ENCODE assay signal across 10 cellular contexts in genomic region chr3:119580148-119580760, GRCh38. TPM values are rescaled to one million over a fixed set of nuclear protein-coding genes. Genes with fewer than 3 reads are reported as not detected.
A peak's percentile ranks its signal among the peaks of the same experiment; 100 is the strongest.
DNase-seq lines count a peak whose midpoint lies in the region; ATAC-seq and TF ChIP-seq lines count a peak whose summit lies in the region.
"Had no signal": no experiment of that assay in that cellular context is flagged by ENCODE, and none has a peak within 500 bp of the region (broad histone marks: within the 10 kb centered on the region; RNA-seq: fewer than 3 reads in every experiment).

No MANE protein-coding gene starts in this region.

- H3K79me2 ChIP-seq in Karpas-422 (ENCODE audit: low read length): no peaks in the 10 kb centered on the region

- H3K4me1 Mint-ChIP-seq in brain: peaks cover 18% of the 10 kb centered on the region
- peaks cover 22 to 52% of the 10 kb centered on the region in 2 donors for H3K4me1 Mint-ChIP-seq in stimulated activated naive B cell treated with anti-CD40 and anti-IgM and Interleukin-4, amounts not matched to agents 10 μg/mL and 1 μg/mL and 100 μg/mL, for 72 hours

- no peaks in the 10 kb centered on the region for H3K9me3 ChIP-seq in Karpas-422 (ENCODE audit: low read length)

- H3K4me2 ChIP-seq in Karpas-422 (ENCODE audit: low read depth, low read length, poor library complexity, severe bottlenecking): peak overlapping the region; percentile 73

- H3K4me1 ChIP-seq in Karpas-422 (ENCODE audit: low read length): peaks cover 19% of the 10 kb centered on the region

- H3K4me3 Mint-ChIP-seq in brain: peak overlapping the region; percentile 82 to 91 (median 89)
- peak overlapping the region; percentile 93 to 96 for H3K4me3 Mint-ChIP-seq in stimulated activated naive B cell treated with anti-CD40 and anti-IgM and Interleukin-4, amounts not matched to agents 10 μg/mL and 1 μg/mL and 100 μg/mL, for 72 hours

- H3K36me3 ChIP-seq in Karpas-422 (ENCODE audit: insufficient read depth, low read length): no peaks in the 10 kb centered on the region

- peaks cover 7% of the 10 kb centered on the region for H3K27me3 Mint-ChIP-seq in brain
- H3K27me3 Mint-ChIP-seq in stimulated activated naive B cell treated with anti-CD40 and anti-IgM and Interleukin-4, amounts not matched to agents 10 μg/mL and 1 μg/mL and 100 μg/mL, for 72 hours: no peaks in the 10 kb centered on the region

- H3K27me3 ChIP-seq in Karpas-422 (ENCODE audit: low read length): no peaks in the 10 kb centered on the region

- no peak overlapping the region for H3K27ac ChIP-seq in Karpas-422 (ENCODE audit: low read length)
- H3K27ac ChIP-seq: 22Rv1 had no signal

- H3K9ac ChIP-seq in Karpas-422 (ENCODE audit: low read length): peak overlapping the region; percentile 60

- peak overlapping the region; percentile 100 for H2AFZ ChIP-seq in Karpas-422 (ENCODE audit: low read length)

- H4K20me1 ChIP-seq in Karpas-422 (ENCODE audit: insufficient read depth, low read depth, low read length): no peaks in the 10 kb centered on the region

- DNase-seq in DMS53 (lab: John Stamatoyannopoulos, UW) (peak; percentile 36), DMS53 treated with DMSO at 0.1 percent for 48 hours (lab: John Stamatoyannopoulos, UW; ENCODE audit: unreplicated experiment) (no peak), Karpas-422 (peak; percentile 77), iris pigment epithelial cell (ENCODE audit: low read depth) (peak; percentile 13), OCI-M2 (lab: John Stamatoyannopoulos, UW; ENCODE audit: unreplicated experiment) (no peak)
- DNase-seq in stimulated activated naive B cell treated with anti-CD40 and anti-IgM and Interleukin-4, amounts not matched to agents 10 μg/mL and 1 μg/mL and 100 μg/mL, for 72 hours: peak; percentile 60

- H3K27ac Mint-ChIP-seq in brain: peak overlapping the region; percentile 28 to 95 (median 74)
- peak overlapping the region; percentile 100 for H3K27ac Mint-ChIP-seq in stimulated activated naive B cell treated with anti-CD40 and anti-IgM and Interleukin-4, amounts not matched to agents 10 μg/mL and 1 μg/mL and 100 μg/mL, for 72 hours

- no peak for TF ChIP-seq CTCF in brain (conservative IDR thresholded peaks at IDR 0.05)

- peak; percentile 59 for ATAC-seq in GM21717 (IDR thresholded peaks at IDR 0.05; ENCODE audit: unreplicated experiment)
- ATAC-seq in stimulated activated naive B cell treated with anti-CD40 and anti-IgM and Interleukin-4, amounts not matched to agents 10 μg/mL and 1 μg/mL and 100 μg/mL, for 72 hours (replicated peaks): peak; percentile 77 to 80

- H3K4me3 ChIP-seq in Karpas-422 (ENCODE audit: low read length): peak overlapping the region; percentile 61

- H3K9me3 Mint-ChIP-seq in brain: no peaks in the 10 kb centered on the region
- peaks cover 0 to 1% of the 10 kb centered on the region in 2 donors for H3K9me3 Mint-ChIP-seq in stimulated activated naive B cell treated with anti-CD40 and anti-IgM and Interleukin-4, amounts not matched to agents 10 μg/mL and 1 μg/mL and 100 μg/mL, for 72 hours

- H3K36me3 Mint-ChIP-seq in brain: no peaks in the 10 kb centered on the region
- peaks cover 15 to 17% of the 10 kb centered on the region in 2 donors for H3K36me3 Mint-ChIP-seq in stimulated activated naive B cell treated with anti-CD40 and anti-IgM and Interleukin-4, amounts not matched to agents 10 μg/mL and 1 μg/mL and 100 μg/mL, for 72 hours

- H3K9me2 ChIP-seq in Karpas-422 (replicated peaks; ENCODE audit: insufficient read depth, low read length): no peaks in the 10 kb centered on the region

RNA-seq across cellular contexts. Expression of gene ADPRH, which starts 1.0 kb away (rescaled TPM):
- 2.9 and 3.0 TPM in 2 replicates for total RNA-seq in Karpas-422 (2014; rRNA removed; shearing (Covaris generic); ENCODE audit: low replicate concordance)
- polyA plus RNA-seq in brain (ENCODE audit: insufficient read depth, low read depth, low replicate concordance): 1.2 TPM

RNA-seq across cellular contexts. Expression of gene PLA1A, which starts 17.4 kb away (rescaled TPM):
- not detected in 2 replicates for total RNA-seq in Karpas-422 (2014; rRNA removed; shearing (Covaris generic); ENCODE audit: low replicate concordance)
- 2.4 TPM for polyA plus RNA-seq in brain (ENCODE audit: insufficient read depth, low read depth, low replicate concordance)

RNA-seq across cellular contexts. Expression of gene CD80, which starts 20.8 kb away (rescaled TPM):
- total RNA-seq in Karpas-422 (2014; rRNA removed; shearing (Covaris generic); ENCODE audit: low replicate concordance): not detected in 2 replicates
- polyA plus RNA-seq in brain (ENCODE audit: insufficient read depth, low read depth, low replicate concordance): not detected
- total RNA-seq: dermis microvascular lymphatic vessel endothelial cell had no signal

Comparison
In these comparisons a context has a peak if more than half of its experiments do, and no peak if none do; other contexts are left out.
1. DNase-seq: peak in DMS53 (single experiment), Karpas-422 (single experiment), iris pigment epithelial cell (single experiment) and stimulated activated naive B cell treated with anti-CD40 and anti-IgM and Interleukin-4, amounts not matched to agents 10 μg/mL and 1 μg/mL and 100 μg/mL, for 72 hours (single experiment); none in DMS53 treated with DMSO at 0.1 percent for 48 hours (single experiment) and OCI-M2 (single experiment).